In the genomic region with DNA sequence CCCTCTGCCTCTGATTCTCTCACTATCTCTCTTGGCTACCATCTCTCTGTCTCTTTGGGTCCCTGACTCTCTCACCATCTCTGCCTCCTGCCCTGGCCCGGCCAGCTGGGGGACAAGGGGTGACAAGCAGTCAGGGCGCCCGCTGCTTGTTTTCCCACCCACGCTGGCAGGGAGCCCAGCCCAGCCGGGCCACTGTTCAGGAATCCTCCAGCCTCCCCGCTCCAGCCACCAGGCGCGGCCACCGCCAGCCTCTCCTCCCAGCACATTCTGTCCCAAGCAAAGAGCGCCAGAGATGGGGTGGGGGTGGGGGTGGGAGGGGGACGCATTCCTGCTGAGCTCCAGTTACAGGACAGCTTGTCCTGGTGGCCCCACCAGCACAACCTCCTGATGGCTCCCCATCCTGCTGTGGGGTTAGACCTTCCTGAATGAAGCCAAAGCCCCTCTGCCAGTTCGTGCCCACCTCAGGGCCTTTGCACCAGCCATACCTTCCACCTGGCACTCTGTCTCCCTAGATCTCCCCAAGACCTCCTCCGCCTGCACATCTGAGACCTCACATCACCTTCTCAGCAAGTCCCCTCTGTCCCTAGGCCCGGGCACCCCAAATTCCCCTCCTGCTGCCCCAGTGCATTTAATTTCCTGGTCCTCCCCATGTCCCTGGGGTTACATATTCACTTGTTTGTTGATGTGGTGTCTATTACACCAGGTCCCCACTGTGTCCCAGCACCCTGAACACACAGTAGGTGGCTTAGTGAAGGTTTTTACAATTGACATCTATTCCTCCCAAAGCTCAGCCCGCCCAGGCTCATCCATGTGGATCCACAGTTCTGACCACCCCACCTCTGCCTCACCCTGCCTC, we compare ENCODE assay signal across 8 cellular contexts. TPM values are rescaled to one million over a fixed set of nuclear protein-coding genes. Genes with fewer than 3 reads are reported as not detected.
DNase-seq lines count a peak whose midpoint lies in the region; ATAC-seq and TF ChIP-seq lines count a peak whose summit lies in the region.

No MANE protein-coding gene starts in this region.

- no peaks in the 10 kb centered on the region for H3K9me3 ChIP-seq in BLaER1

- no peaks in the 10 kb centered on the region for H3K9me3 Mint-ChIP-seq in osteocyte (ENCODE audit: unreplicated experiment)

- peak overlapping the region; percentile 90; the same call in 1 of the 2 replicates for H3K4me2 ChIP-seq in BLaER1

- no peak overlapping the region for H3K9ac ChIP-seq in BLaER1

- peak overlapping the region; percentile 98 for H3K27ac Mint-ChIP-seq in osteocyte (ENCODE audit: unreplicated experiment)

- H3K4me1 ChIP-seq in BLaER1 = peaks cover 80% of the 10 kb centered on the region

- no peaks in the 10 kb centered on the region for H3K27me3 ChIP-seq in BLaER1

- ATAC-seq in HG03039 (IDR thresholded peaks at IDR 0.05; ENCODE audit: unreplicated experiment) = no peak
- no peak for ATAC-seq in GM19455 (IDR thresholded peaks at IDR 0.05; ENCODE audit: unreplicated experiment)

- TF ChIP-seq CTCF in fibroblast of pulmonary artery (IDR thresholded peaks at IDR 0.05; ENCODE audit: low read length, missing control alignments) (no peak), osteocyte (IDR thresholded peaks at IDR 0.05) (peak; percentile 7)

- H3K27ac ChIP-seq in BLaER1 = peak overlapping the region; percentile 99

- DNase-seq in RPMI8226 (peak; percentile 61), fibroblast of pulmonary artery (ENCODE audit: low read depth) (peak; percentile 52), osteocyte (ENCODE audit: extremely low spot score, unreplicated experiment) (no peak), NCI-H2107 treated with DMSO at 0.1 percent for 48 hours (lab: John Stamatoyannopoulos, UW; ENCODE audit: unreplicated experiment) (no peak)
- DNase-seq in stimulated activated naive CD4-positive, alpha-beta T cell treated with Interleukin-2 at 50 U/mL for 16 hours (lab: John Stamatoyannopoulos, UW) = no peak

- peaks cover 4% of the 10 kb centered on the region for H3K36me3 ChIP-seq in BLaER1

- H3K4me1 Mint-ChIP-seq in osteocyte (ENCODE audit: unreplicated experiment) = peaks cover 72% of the 10 kb centered on the region

- H3K27me3 Mint-ChIP-seq in osteocyte (ENCODE audit: unreplicated experiment) = no peaks in the 10 kb centered on the region

- H3K4me3 Mint-ChIP-seq in osteocyte (ENCODE audit: unreplicated experiment) = peak overlapping the region; percentile 51

- no peak overlapping the region for H3K4me3 ChIP-seq in BLaER1
- no peak overlapping the region for H3K4me3 ChIP-seq in fibroblast of pulmonary artery (replicated peaks; ENCODE audit: low read depth, low read length)

- H4K20me1 ChIP-seq in BLaER1 = no peaks in the 10 kb centered on the region

- H3K36me3 Mint-ChIP-seq in osteocyte (ENCODE audit: unreplicated experiment) = peaks cover 2% of the 10 kb centered on the region

RNA-seq across cellular contexts. Expression of gene ARRDC2, which starts 12.5 kb away (rescaled TPM):
- total RNA-seq in osteocyte = 15.4 and 19.8 TPM in 2 replicates

RNA-seq across cellular contexts. Expression of gene KCNN1, which starts 53.5 kb away (rescaled TPM):
- total RNA-seq in osteocyte = not detected in 2 replicates

Comparison
In these comparisons a context has a peak if more than half of its experiments do, and no peak if none do; other contexts are left out.
1. DNase-seq: peak in RPMI8226 (single experiment) and fibroblast of pulmonary artery (single experiment); none in osteocyte (single experiment), NCI-H2107 treated with DMSO at 0.1 percent for 48 hours (single experiment) and stimulated activated naive CD4-positive, alpha-beta T cell treated with Interleukin-2 at 50 U/mL for 16 hours (single experiment).